ENCODE assay signal across 16 cellular contexts in the genomic region with DNA sequence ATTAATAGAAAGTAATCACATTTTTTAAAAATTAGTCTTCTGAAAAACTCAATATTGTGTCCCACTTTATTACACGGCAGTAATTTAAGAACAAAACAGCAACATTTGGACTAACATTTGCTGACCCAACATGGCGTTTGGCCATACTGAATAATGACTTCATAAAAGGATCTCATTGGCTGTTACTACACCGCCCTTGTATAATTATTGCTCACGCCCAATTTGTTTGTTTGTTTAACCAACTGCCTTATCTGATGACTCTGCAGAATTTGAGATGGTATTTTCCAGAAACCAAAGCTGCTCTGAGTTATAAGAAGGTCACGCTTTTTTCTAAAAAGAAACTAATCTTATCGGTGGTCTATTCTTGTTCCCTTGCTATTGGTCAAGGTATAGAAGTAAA.
"Had no signal": no experiment of that assay in that cellular context is flagged by ENCODE, and none has a peak within 500 bp of the region (broad histone marks: within the 10 kb centered on the region; RNA-seq: fewer than 3 reads in every experiment).

No MANE protein-coding gene starts in this region.

- H3K27me3 Mint-ChIP-seq: activated CD8-positive, alpha-beta memory T cell treated with anti-CD3 and anti-CD28 coated beads, Interleukin-2, amount 10 ng/mL, durations not matched to agents 7 days and 5 days; T-helper 17 cell had no signal

- H3K4me3 Mint-ChIP-seq: activated CD8-positive, alpha-beta memory T cell treated with anti-CD3 and anti-CD28 coated beads, Interleukin-2, amount 10 ng/mL, durations not matched to agents 7 days and 5 days; natural killer cell; stimulated activated effector memory CD8-positive, alpha-beta T cell treated with anti-CD3 and anti-CD28 coated beads, Interleukin-12 subunit alpha, Interleukin-12 subunit beta, amount 100 ng/mL, for 72 hours; T-helper 17 cell had no signal

- H3K9me3 ChIP-seq: gastrocnemius medialis, heart left ventricle, mucosa of descending colon had no signal

- H3K27ac ChIP-seq: cardiac muscle cell, gastrocnemius medialis, WERI-Rb-1 had no signal

- DNase-seq: activated CD4-positive, alpha-beta T cell treated with anti-CD3 and anti-CD28 coated beads, Interleukin-2, amount 50 U/mL, for 48 hours; activated CD8-positive, alpha-beta memory T cell treated with anti-CD3 and anti-CD28 coated beads, Interleukin-2, amount 10 ng/mL, durations not matched to agents 7 days and 5 days; activated effector memory CD4-positive, alpha-beta T cell treated with Interleukin-2 at 50 U/mL for 16 hours; activated naive CD4-positive, alpha-beta T cell treated with anti-CD3 and anti-CD28 coated beads, Interleukin-2, amount 50 U/mL, for 16 hours; activated T-cell treated with anti-CD3 and anti-CD28 coated beads, Interleukin-2, amount 50 U/mL, for 1 hour; gastrocnemius medialis; heart left ventricle; left colon; mucosa of descending colon; natural killer cell; right cardiac atrium; stimulated activated CD4-positive, alpha-beta T cell treated with anti-CD3 and anti-CD28 coated beads, Interleukin-12 subunit alpha, Interleukin-12 subunit beta, amount 100 ng/mL, for 4 hours; T-helper 17 cell; WERI-Rb-1 had no signal

- H3K36me3 Mint-ChIP-seq: activated CD8-positive, alpha-beta memory T cell treated with anti-CD3 and anti-CD28 coated beads, Interleukin-2, amount 10 ng/mL, durations not matched to agents 7 days and 5 days; natural killer cell; stimulated activated effector memory CD8-positive, alpha-beta T cell treated with anti-CD3 and anti-CD28 coated beads, Interleukin-12 subunit alpha, Interleukin-12 subunit beta, amount 100 ng/mL, for 72 hours had no signal

- H3K36me3 ChIP-seq: cardiac muscle cell, gastrocnemius medialis, heart left ventricle, WERI-Rb-1 had no signal

- H3K9me3 Mint-ChIP-seq: stimulated activated effector memory CD8-positive, alpha-beta T cell treated with anti-CD3 and anti-CD28 coated beads, Interleukin-12 subunit alpha, Interleukin-12 subunit beta, amount 100 ng/mL, for 72 hours had no signal

- ATAC-seq: activated CD8-positive, alpha-beta memory T cell treated with anti-CD3 and anti-CD28 coated beads, Interleukin-2, amount 10 ng/mL, durations not matched to agents 7 days and 5 days; gastrocnemius medialis; heart left ventricle; left colon; mucosa of descending colon; natural killer cell; right cardiac atrium; stimulated activated effector memory CD8-positive, alpha-beta T cell treated with anti-CD3 and anti-CD28 coated beads, Interleukin-12 subunit alpha, Interleukin-12 subunit beta, amount 100 ng/mL, for 72 hours; T-helper 17 cell had no signal

- H3K4me1 ChIP-seq: gastrocnemius medialis had no signal

- H3K4me1 Mint-ChIP-seq: stimulated activated effector memory CD8-positive, alpha-beta T cell treated with anti-CD3 and anti-CD28 coated beads, Interleukin-12 subunit alpha, Interleukin-12 subunit beta, amount 100 ng/mL, for 72 hours had no signal

- H3K4me3 ChIP-seq: cardiac muscle cell, gastrocnemius medialis, heart left ventricle, mucosa of descending colon had no signal

- H3K27ac Mint-ChIP-seq: activated CD8-positive, alpha-beta memory T cell treated with anti-CD3 and anti-CD28 coated beads, Interleukin-2, amount 10 ng/mL, durations not matched to agents 7 days and 5 days; natural killer cell; stimulated activated effector memory CD8-positive, alpha-beta T cell treated with anti-CD3 and anti-CD28 coated beads, Interleukin-12 subunit alpha, Interleukin-12 subunit beta, amount 100 ng/mL, for 72 hours; T-helper 17 cell had no signal

- H3K27me3 ChIP-seq: cardiac muscle cell, gastrocnemius medialis, heart left ventricle had no signal
